ENCODE assay signal across 8 cellular contexts in genomic region chr5:162209005-162209605, GRCh38.
DNase-seq lines count a peak whose midpoint lies in the region; ATAC-seq and TF ChIP-seq lines count a peak whose summit lies in the region.

No MANE protein-coding gene starts in this region.

- TF ChIP-seq POLR2A in upper lobe of left lung (IDR thresholded peaks at IDR 0.05): no peak

- no peaks in the 10 kb centered on the region for H3K9me3 ChIP-seq in upper lobe of left lung

- H3K36me3 ChIP-seq in upper lobe of left lung: no peaks in the 10 kb centered on the region

- H3K27me3 ChIP-seq in upper lobe of left lung: no peaks in the 10 kb centered on the region

- H3K4me3 ChIP-seq in upper lobe of left lung: no peak overlapping the region

- DNase-seq in activated CD4-positive, alpha-beta T cell treated with anti-CD3 and anti-CD28 coated beads, Interleukin-2, amount 50 U/mL, for 48 hours: peak; percentile 0 to 14
- DNase-seq in activated CD4-positive, alpha-beta T cell treated with anti-CD3 and anti-CD28 coated beads for 4 hours: no peak
- DNase-seq in HT-29 (ENCODE audit: low spot score) (peak; percentile 78), SW480 (ENCODE audit: low spot score) (peak; percentile 48), iPS-NIHi11 (ENCODE audit: low spot score) (peak; percentile 64), upper lobe of left lung (peak in 1 of 2 donors; percentile 32), COLO668 (lab: John Stamatoyannopoulos, UW; ENCODE audit: unreplicated experiment) (no peak)

- no peaks in the 10 kb centered on the region for H3K4me1 ChIP-seq in upper lobe of left lung

- peak; percentile 97 for ATAC-seq in GM21717 (IDR thresholded peaks at IDR 0.05; ENCODE audit: unreplicated experiment)
- peak; percentile 22 to 75 for ATAC-seq in upper lobe of left lung (ENCODE audit: low FRiP score in 2 of 2)

- no peak for TF ChIP-seq EP300 in upper lobe of left lung (IDR thresholded peaks at IDR 0.05)

- 20 to 32% methylated on average over 3 to 5 of the region's 5 CpGs for WGBS in upper lobe of left lung, 2 donors

- H3K27ac ChIP-seq in upper lobe of left lung: no peak overlapping the region

- TF ChIP-seq CTCF in upper lobe of left lung (IDR thresholded peaks at IDR 0.05): peak in 1 of 6 experiments; percentile 31

Comparison
In these comparisons a context has a peak if more than half of its experiments do, and no peak if none do; other contexts are left out.
1. DNase-seq: peak in activated CD4-positive, alpha-beta T cell treated with anti-CD3 and anti-CD28 coated beads, Interleukin-2, amount 50 U/mL, for 48 hours (2 of 2), HT-29 (single experiment), SW480 (single experiment) and iPS-NIHi11 (single experiment); none in activated CD4-positive, alpha-beta T cell treated with anti-CD3 and anti-CD28 coated beads for 4 hours (0 of 2) and COLO668 (single experiment).